ENCODE assay signal across 1 cellular context in the genomic region with DNA sequence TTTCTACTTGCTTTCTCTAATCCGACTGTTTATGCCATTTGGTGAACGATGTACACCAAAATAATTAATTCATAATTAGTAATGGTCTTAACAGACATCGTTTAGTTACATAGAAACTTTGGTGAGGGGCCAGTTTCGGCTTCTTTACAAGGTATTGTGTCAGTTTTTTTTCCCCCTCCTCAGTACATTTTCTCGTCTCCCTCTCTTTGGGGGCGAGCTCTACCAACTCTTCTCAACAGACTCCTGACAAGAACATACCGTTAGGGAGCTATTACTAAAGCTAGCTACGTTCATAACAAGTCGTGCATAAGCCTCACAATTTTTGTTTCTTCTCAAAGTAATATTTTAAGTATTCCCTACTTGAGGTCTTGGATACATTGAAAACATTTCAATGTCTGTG.
TF ChIP-seq lines count a peak whose summit lies in the region.

No MANE protein-coding gene starts in this region.

TF ChIP-seq in SK-N-SH treated with all-trans-retinoic acid at 6 μM for 48 hours, 23 proteins besides CTCF, POLR2A, EP300 and RAD21 (continued from another document):
- TF ChIP-seq, protein P1, sequence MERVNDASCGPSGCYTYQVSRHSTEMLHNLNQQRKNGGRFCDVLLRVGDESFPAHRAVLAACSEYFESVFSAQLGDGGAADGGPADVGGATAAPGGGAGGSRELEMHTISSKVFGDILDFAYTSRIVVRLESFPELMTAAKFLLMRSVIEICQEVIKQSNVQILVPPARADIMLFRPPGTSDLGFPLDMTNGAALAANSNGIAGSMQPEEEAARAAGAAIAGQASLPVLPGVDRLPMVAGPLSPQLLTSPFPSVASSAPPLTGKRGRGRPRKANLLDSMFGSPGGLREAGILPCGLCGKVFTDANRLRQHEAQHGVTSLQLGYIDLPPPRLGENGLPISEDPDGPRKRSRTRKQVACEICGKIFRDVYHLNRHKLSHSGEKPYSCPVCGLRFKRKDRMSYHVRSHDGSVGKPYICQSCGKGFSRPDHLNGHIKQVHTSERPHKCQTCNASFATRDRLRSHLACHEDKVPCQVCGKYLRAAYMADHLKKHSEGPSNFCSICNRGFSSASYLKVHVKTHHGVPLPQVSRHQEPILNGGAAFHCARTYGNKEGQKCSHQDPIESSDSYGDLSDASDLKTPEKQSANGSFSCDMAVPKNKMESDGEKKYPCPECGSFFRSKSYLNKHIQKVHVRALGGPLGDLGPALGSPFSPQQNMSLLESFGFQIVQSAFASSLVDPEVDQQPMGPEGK (CRISPR knock-in tag; IDR thresholded peaks at IDR 0.05; ENCODE audit: borderline replicate concordance): no peak
- TF ChIP-seq, protein P2, sequence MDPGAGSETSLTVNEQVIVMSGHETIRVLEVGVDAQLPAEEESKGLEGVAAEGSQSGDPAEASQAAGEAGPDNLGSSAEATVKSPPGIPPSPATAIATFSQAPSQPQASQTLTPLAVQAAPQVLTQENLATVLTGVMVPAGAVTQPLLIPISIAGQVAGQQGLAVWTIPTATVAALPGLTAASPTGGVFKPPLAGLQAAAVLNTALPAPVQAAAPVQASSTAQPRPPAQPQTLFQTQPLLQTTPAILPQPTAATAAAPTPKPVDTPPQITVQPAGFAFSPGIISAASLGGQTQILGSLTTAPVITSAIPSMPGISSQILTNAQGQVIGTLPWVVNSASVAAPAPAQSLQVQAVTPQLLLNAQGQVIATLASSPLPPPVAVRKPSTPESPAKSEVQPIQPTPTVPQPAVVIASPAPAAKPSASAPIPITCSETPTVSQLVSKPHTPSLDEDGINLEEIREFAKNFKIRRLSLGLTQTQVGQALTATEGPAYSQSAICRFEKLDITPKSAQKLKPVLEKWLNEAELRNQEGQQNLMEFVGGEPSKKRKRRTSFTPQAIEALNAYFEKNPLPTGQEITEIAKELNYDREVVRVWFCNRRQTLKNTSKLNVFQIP (CRISPR knock-in tag; IDR thresholded peaks at IDR 0.05; ENCODE audit: borderline replicate concordance, low read depth): no peak
- TF ChIP-seq BACH2 (CRISPR knock-in tag; IDR thresholded peaks at IDR 0.05; ENCODE audit: borderline replicate concordance) (no peak), CSDC2 (CRISPR knock-in tag; IDR thresholded peaks at IDR 0.05) (no peak), ISL1 (CRISPR knock-in tag; IDR thresholded peaks at IDR 0.05) (no peak), ZNF8 (CRISPR knock-in tag; IDR thresholded peaks at IDR 0.05) (no peak), ZC3H10 (CRISPR knock-in tag; IDR thresholded peaks at IDR 0.05) (no peak), ESRRG (CRISPR knock-in tag; IDR thresholded peaks at IDR 0.05) (no peak), TCF4 (CRISPR knock-in tag; IDR thresholded peaks at IDR 0.05; ENCODE audit: borderline replicate concordance) (no peak)
- TF ChIP-seq, protein P3, sequence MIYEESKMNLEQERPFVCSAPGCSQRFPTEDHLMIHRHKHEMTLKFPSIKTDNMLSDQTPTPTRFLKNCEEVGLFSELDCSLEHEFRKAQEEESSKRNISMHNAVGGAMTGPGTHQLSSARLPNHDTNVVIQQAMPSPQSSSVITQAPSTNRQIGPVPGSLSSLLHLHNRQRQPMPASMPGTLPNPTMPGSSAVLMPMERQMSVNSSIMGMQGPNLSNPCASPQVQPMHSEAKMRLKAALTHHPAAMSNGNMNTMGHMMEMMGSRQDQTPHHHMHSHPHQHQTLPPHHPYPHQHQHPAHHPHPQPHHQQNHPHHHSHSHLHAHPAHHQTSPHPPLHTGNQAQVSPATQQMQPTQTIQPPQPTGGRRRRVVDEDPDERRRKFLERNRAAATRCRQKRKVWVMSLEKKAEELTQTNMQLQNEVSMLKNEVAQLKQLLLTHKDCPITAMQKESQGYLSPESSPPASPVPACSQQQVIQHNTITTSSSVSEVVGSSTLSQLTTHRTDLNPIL (CRISPR knock-in tag; IDR thresholded peaks at IDR 0.05; ENCODE audit: low read depth): no peak
